In genomic region chr3:71499477-71499876, GRCh38 we compare ENCODE assay signal across 15 cellular contexts.
"Had no signal": no experiment of that assay in that cellular context is flagged by ENCODE, and none has a peak within 500 bp of the region (broad histone marks: within the 10 kb centered on the region; RNA-seq: fewer than 3 reads in every experiment).

No MANE protein-coding gene starts in this region.

- H3K27me3 Mint-ChIP-seq: dendritic cell treated with granulocyte-macrophage colony-stimulating factor and Interleukin-4, amounts not matched to agents 40 ng/mL and 50 ng/mL, for 4 days had no signal

- H3K27ac ChIP-seq: epithelial cell of prostate, upper lobe of right lung had no signal

- DNase-seq: activated CD4-positive, alpha-beta T cell treated with anti-CD3 and anti-CD28 coated beads, Interleukin-2, amount 10 ng/mL, durations not matched to agents 7 days and 5 days; activated CD8-positive, alpha-beta memory T cell treated with anti-CD3 and anti-CD28 coated beads for 24 hours; activated naive CD4-positive, alpha-beta T cell; aorta; effector memory CD4-positive, alpha-beta T cell; heart right ventricle; left colon; stimulated activated CD4-positive, alpha-beta T cell treated with anti-CD3 and anti-CD28 coated beads, Interleukin-4, amount 100 ng/mL, for 24 hours; stimulated activated naive CD8-positive, alpha-beta T cell treated with anti-CD3 and anti-CD28 coated beads, Interleukin-15, Interleukin-2, amounts not matched to agents 100 U/mL and 50 U/mL, for 24 hours; upper lobe of right lung had no signal

- H3K36me3 ChIP-seq: heart right ventricle, right atrium auricular region, upper lobe of right lung had no signal

- H3K9me3 ChIP-seq: heart right ventricle, right atrium auricular region, upper lobe of right lung had no signal

- H3K4me3 ChIP-seq: heart right ventricle, lung, right atrium auricular region, upper lobe of right lung had no signal

- H3K4me3 Mint-ChIP-seq: activated CD4-positive, alpha-beta T cell treated with anti-CD3 and anti-CD28 coated beads, Interleukin-2, amount 10 ng/mL, durations not matched to agents 7 days and 5 days; activated T-helper 1 cell treated with anti-CD3 and anti-CD28 coated beads, Interleukin-12 subunit alpha, Interleukin-12 subunit beta, Interleukin-2, Interleukin-4 antibody, amounts not matched to agents 30 ng/mL and 10 ng/mL and 1 ng/mL, durations not matched to agents 14 hours and 24 hours and 36 hours; dendritic cell treated with granulocyte-macrophage colony-stimulating factor and Interleukin-4, amounts not matched to agents 40 ng/mL and 50 ng/mL, for 4 days had no signal

- H3K27me3 ChIP-seq: heart right ventricle, right atrium auricular region, upper lobe of right lung had no signal

- H3K27ac Mint-ChIP-seq: activated CD4-positive, alpha-beta T cell treated with anti-CD3 and anti-CD28 coated beads, Interleukin-2, amount 10 ng/mL, durations not matched to agents 7 days and 5 days; activated T-helper 1 cell treated with anti-CD3 and anti-CD28 coated beads, Interleukin-12 subunit alpha, Interleukin-12 subunit beta, Interleukin-2, Interleukin-4 antibody, amounts not matched to agents 30 ng/mL and 10 ng/mL and 1 ng/mL, durations not matched to agents 14 hours and 24 hours and 36 hours had no signal

- H3K9me3 Mint-ChIP-seq: activated T-helper 1 cell treated with anti-CD3 and anti-CD28 coated beads, Interleukin-12 subunit alpha, Interleukin-12 subunit beta, Interleukin-2, Interleukin-4 antibody, amounts not matched to agents 30 ng/mL and 10 ng/mL and 1 ng/mL, durations not matched to agents 14 hours and 24 hours and 36 hours; dendritic cell treated with granulocyte-macrophage colony-stimulating factor and Interleukin-4, amounts not matched to agents 40 ng/mL and 50 ng/mL, for 4 days had no signal

- ATAC-seq: heart right ventricle; left colon; stimulated activated naive CD8-positive, alpha-beta T cell treated with anti-CD3 and anti-CD28 coated beads, Interleukin-15, Interleukin-2, amounts not matched to agents 100 U/mL and 50 U/mL, for 24 hours; upper lobe of right lung had no signal
